In the genomic region with DNA sequence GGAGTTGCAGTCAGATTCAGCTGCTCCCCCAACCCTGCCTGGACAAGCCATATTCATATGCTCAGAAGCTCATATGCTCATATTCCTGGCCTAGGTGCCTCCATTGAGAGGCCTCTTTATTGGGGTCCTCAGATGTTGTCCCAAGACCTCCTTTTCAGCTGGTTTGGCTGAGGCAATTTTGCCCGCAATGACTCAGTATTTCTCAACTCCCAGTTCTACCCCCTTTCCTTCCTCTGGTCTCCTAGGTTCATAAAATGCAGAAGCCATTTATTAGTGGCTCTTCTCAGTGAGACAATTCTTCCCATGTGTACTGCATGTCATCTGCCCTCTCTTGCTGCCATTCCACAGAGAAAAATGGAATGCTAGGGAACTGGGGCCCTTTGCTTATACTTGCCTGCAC, we compare ENCODE assay signal across 1 cellular context.
TF ChIP-seq lines count a peak whose summit lies in the region.

No MANE protein-coding gene starts in this region.

TF ChIP-seq in H1, 55 proteins besides CTCF, POLR2A, EP300 and RAD21 (continued from another document):
- TF ChIP-seq, protein P1, sequence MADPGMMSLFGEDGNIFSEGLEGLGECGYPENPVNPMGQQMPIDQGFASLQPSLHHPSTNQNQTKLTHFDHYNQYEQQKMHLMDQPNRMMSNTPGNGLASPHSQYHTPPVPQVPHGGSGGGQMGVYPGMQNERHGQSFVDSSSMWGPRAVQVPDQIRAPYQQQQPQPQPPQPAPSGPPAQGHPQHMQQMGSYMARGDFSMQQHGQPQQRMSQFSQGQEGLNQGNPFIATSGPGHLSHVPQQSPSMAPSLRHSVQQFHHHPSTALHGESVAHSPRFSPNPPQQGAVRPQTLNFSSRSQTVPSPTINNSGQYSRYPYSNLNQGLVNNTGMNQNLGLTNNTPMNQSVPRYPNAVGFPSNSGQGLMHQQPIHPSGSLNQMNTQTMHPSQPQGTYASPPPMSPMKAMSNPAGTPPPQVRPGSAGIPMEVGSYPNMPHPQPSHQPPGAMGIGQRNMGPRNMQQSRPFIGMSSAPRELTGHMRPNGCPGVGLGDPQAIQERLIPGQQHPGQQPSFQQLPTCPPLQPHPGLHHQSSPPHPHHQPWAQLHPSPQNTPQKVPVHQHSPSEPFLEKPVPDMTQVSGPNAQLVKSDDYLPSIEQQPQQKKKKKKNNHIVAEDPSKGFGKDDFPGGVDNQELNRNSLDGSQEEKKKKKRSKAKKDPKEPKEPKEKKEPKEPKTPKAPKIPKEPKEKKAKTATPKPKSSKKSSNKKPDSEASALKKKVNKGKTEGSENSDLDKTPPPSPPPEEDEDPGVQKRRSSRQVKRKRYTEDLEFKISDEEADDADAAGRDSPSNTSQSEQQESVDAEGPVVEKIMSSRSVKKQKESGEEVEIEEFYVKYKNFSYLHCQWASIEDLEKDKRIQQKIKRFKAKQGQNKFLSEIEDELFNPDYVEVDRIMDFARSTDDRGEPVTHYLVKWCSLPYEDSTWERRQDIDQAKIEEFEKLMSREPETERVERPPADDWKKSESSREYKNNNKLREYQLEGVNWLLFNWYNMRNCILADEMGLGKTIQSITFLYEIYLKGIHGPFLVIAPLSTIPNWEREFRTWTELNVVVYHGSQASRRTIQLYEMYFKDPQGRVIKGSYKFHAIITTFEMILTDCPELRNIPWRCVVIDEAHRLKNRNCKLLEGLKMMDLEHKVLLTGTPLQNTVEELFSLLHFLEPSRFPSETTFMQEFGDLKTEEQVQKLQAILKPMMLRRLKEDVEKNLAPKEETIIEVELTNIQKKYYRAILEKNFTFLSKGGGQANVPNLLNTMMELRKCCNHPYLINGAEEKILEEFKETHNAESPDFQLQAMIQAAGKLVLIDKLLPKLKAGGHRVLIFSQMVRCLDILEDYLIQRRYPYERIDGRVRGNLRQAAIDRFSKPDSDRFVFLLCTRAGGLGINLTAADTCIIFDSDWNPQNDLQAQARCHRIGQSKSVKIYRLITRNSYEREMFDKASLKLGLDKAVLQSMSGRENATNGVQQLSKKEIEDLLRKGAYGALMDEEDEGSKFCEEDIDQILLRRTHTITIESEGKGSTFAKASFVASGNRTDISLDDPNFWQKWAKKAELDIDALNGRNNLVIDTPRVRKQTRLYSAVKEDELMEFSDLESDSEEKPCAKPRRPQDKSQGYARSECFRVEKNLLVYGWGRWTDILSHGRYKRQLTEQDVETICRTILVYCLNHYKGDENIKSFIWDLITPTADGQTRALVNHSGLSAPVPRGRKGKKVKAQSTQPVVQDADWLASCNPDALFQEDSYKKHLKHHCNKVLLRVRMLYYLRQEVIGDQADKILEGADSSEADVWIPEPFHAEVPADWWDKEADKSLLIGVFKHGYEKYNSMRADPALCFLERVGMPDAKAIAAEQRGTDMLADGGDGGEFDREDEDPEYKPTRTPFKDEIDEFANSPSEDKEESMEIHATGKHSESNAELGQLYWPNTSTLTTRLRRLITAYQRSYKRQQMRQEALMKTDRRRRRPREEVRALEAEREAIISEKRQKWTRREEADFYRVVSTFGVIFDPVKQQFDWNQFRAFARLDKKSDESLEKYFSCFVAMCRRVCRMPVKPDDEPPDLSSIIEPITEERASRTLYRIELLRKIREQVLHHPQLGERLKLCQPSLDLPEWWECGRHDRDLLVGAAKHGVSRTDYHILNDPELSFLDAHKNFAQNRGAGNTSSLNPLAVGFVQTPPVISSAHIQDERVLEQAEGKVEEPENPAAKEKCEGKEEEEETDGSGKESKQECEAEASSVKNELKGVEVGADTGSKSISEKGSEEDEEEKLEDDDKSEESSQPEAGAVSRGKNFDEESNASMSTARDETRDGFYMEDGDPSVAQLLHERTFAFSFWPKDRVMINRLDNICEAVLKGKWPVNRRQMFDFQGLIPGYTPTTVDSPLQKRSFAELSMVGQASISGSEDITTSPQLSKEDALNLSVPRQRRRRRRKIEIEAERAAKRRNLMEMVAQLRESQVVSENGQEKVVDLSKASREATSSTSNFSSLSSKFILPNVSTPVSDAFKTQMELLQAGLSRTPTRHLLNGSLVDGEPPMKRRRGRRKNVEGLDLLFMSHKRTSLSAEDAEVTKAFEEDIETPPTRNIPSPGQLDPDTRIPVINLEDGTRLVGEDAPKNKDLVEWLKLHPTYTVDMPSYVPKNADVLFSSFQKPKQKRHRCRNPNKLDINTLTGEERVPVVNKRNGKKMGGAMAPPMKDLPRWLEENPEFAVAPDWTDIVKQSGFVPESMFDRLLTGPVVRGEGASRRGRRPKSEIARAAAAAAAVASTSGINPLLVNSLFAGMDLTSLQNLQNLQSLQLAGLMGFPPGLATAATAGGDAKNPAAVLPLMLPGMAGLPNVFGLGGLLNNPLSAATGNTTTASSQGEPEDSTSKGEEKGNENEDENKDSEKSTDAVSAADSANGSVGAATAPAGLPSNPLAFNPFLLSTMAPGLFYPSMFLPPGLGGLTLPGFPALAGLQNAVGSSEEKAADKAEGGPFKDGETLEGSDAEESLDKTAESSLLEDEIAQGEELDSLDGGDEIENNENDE (IDR thresholded peaks at IDR 0.05; ENCODE audit: insufficient replicate concordance, low read length): no peak
- no peak for TF ChIP-seq SIN3A (conservative IDR thresholded peaks at IDR 0.05 in 1 of 2, IDR thresholded peaks at IDR 0.05 in 1 of 2; ENCODE audit: low read depth in 1 of 2, low read length in 2 of 2)
